ENCODE assay signal across 9 cellular contexts in the genomic region with DNA sequence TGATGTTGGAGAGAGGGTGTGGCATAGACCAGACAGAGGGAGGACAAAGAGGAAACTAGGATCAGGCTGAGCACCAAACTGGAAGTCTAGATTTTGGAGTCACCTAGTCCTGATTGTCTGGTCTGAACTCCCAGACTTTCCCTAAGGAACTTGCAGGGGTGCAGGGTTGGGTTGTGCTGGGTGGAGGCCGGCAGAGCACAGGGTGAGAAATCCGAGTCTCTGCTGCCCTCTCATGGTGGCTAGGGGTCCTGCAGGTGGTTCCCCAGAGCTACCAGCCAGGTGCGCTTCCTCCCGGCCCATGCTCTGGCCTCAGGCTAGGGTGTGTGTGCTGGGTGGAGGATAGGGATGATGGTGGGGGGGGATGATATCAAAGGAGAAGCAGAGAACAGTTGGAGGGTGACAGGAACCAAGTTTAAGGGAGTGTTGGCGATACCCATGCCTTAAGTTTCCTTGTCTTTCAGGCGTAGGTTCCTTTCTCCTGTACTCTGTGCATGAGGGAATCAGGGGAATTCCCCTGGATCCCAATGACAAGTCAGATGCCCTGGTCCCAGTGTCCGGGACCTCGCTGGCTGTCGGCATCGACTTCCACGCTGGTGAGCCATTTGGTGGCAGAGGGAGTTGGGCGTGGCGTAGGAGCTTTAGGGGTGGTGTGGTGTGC. TPM values are rescaled to one million over a fixed set of nuclear protein-coding genes. Genes with fewer than 3 reads are reported as not detected.
DNase-seq lines count a peak whose midpoint lies in the region; ATAC-seq and TF ChIP-seq lines count a peak whose summit lies in the region.
"Had no signal": no experiment of that assay in that cellular context is flagged by ENCODE, and none has a peak within 500 bp of the region (broad histone marks: within the 10 kb centered on the region; RNA-seq: fewer than 3 reads in every experiment).

No MANE protein-coding gene starts in this region.

- H3K27ac ChIP-seq in PC-3 (ENCODE audit: low read length) (no peak overlapping the region), tibial nerve (no peak overlapping the region)

- no peaks in the 10 kb centered on the region for H4K20me1 ChIP-seq in PC-3 (ENCODE audit: low read length)

- H2AFZ ChIP-seq in PC-3 (ENCODE audit: low read length) = 0 out of 2 replicates have a peak overlapping the region, but pooled peaks have one; percentile 52

- H3K36me3 ChIP-seq in PC-3 (ENCODE audit: low read depth, low read length) (peaks cover 6% of the 10 kb centered on the region; the same call in 1 of the 2 replicates), tibial nerve (peaks cover 0 to 93% (median 28%) of the 10 kb centered on the region in 3 donors)

- no peaks in the 10 kb centered on the region for H3K9me3 Mint-ChIP-seq in activated T-cell treated with anti-CD3 and anti-CD28 coated beads, Interleukin-2, amount 50 U/mL, for 4 hours
- H3K9me3 Mint-ChIP-seq: dendritic cell treated with granulocyte-macrophage colony-stimulating factor and Interleukin-4, amounts not matched to agents 40 ng/mL and 50 ng/mL, for 4 days had no signal

- no peaks in the 10 kb centered on the region for H3K36me3 Mint-ChIP-seq in activated T-cell treated with anti-CD3 and anti-CD28 coated beads, Interleukin-2, amount 50 U/mL, for 4 hours (ENCODE audit: insufficient read depth)

- peaks cover 1% of the 10 kb centered on the region for H3K27me3 Mint-ChIP-seq in activated T-cell treated with anti-CD3 and anti-CD28 coated beads, Interleukin-2, amount 50 U/mL, for 4 hours (ENCODE audit: low read depth)
- H3K27me3 Mint-ChIP-seq: dendritic cell treated with granulocyte-macrophage colony-stimulating factor and Interleukin-4, amounts not matched to agents 40 ng/mL and 50 ng/mL, for 4 days had no signal

- WGBS in tibial nerve, 2 donors = 63 to 66% methylated on average over 13 of the region's 13 CpGs

- H3K4me3 ChIP-seq in PC-3 (ENCODE audit: low read length) = no peak overlapping the region
- no peak overlapping the region for H3K4me3 ChIP-seq in fibroblast of pulmonary artery (replicated peaks; ENCODE audit: low read depth, low read length)
- H3K4me3 ChIP-seq in tibial nerve = no peak overlapping the region

- intact Hi-C loops in PC-3 (cut with micrococcal nuclease) = loop anchor here (1.0 to 5.0 kb wide), 2 partner anchors 59 to 116 kb away; no protein-coding TSS in a partner anchor

- TF ChIP-seq CTCF in PC-3 (conservative IDR thresholded peaks at IDR 0.05; ENCODE audit: low read depth, low read length) = peak; percentile 93
- peak; percentile 84 for TF ChIP-seq CTCF in fibroblast of pulmonary artery (IDR thresholded peaks at IDR 0.05; ENCODE audit: low read length, missing control alignments)
- peak; percentile 80 to 96 (median 88) for TF ChIP-seq CTCF in tibial nerve (IDR thresholded peaks at IDR 0.05)

- no peak overlapping the region for H3K9ac ChIP-seq in PC-3 (ENCODE audit: low read length)

- H3K79me2 ChIP-seq in PC-3 (ENCODE audit: low read length) = no peaks in the 10 kb centered on the region

- H3K4me1 ChIP-seq in PC-3 (ENCODE audit: insufficient read depth, low read length) (peaks cover 9% of the 10 kb centered on the region; the same call in 1 of the 2 replicates), tibial nerve (peaks cover 0 to 31% (median 0%) of the 10 kb centered on the region in 4 donors)

- H3K9me3 ChIP-seq in PC-3 (ENCODE audit: low read length) = no peaks in the 10 kb centered on the region
- H3K9me3 ChIP-seq in tibial nerve = no peaks in the 10 kb centered on the region

- no TSS peak for BruUV-seq in PC-3 (replicated peaks; lab: Mats Ljungman, UMichigan)

- ATAC-seq in GM21529 (IDR thresholded peaks at IDR 0.05; ENCODE audit: unreplicated experiment) (peak; percentile 92), PC-3 (peak; percentile 99)
- peak; percentile 96 to 97 for ATAC-seq in activated T-cell treated with anti-CD3 and anti-CD28 coated beads, Interleukin-2, amount 50 U/mL, for 4 hours

- no peaks in the 10 kb centered on the region for H3F3A ChIP-seq in PC-3 (ENCODE audit: low read length, unreplicated experiment)

- peak; percentile 97 for TF ChIP-seq RAD21 in Ishikawa (IDR thresholded peaks at IDR 0.05; ENCODE audit: low read depth)

- peak; percentile 34 for DNase-seq in DMS153 treated with DMSO at 0.1 percent for 48 hours (lab: John Stamatoyannopoulos, UW; ENCODE audit: unreplicated experiment)
- peak; percentile 92 for DNase-seq in PC-3
- DNase-seq in activated T-cell treated with anti-CD3 and anti-CD28 coated beads, Interleukin-2, amount 50 U/mL, for 4 hours = peak; percentile 82
- DNase-seq in fibroblast of pulmonary artery (ENCODE audit: low read depth) = peak; percentile 67
- DNase-seq in occipital lobe (lab: John Stamatoyannopoulos, UW) = peak; percentile 51
- DNase-seq in tibial nerve (ENCODE audit: low spot score in 2 of 2) = peak; percentile 67 to 86

- POLR2A ChIA-PET in PC-3 (lab: Charles Lee; ENCODE audit: unreplicated experiment) = no interaction called here

- H3K27me3 ChIP-seq in PC-3 (ENCODE audit: low read length) = no peaks in the 10 kb centered on the region
- H3K27me3 ChIP-seq in tibial nerve = no peaks in the 10 kb centered on the region

- no peak overlapping the region for H3K4me2 ChIP-seq in PC-3 (ENCODE audit: low read length)

- no peaks in the 10 kb centered on the region for H3K9me2 ChIP-seq in PC-3 (replicated peaks; ENCODE audit: low read length)

- no peak for TF ChIP-seq POLR2A in tibial nerve (IDR thresholded peaks at IDR 0.05)

- CTCF ChIA-PET in PC-3 (lab: Charles Lee) = interaction anchor here (0.5 to 1.8 kb wide), 10 partner anchors 55 to 449 kb away, joined by 3 to 18 read pairs (median 4); partner anchors contain the start of genes LRP1 and STAT6

- H3K4me3 Mint-ChIP-seq in activated T-cell treated with anti-CD3 and anti-CD28 coated beads, Interleukin-2, amount 50 U/mL, for 4 hours = no peak overlapping the region
- H3K4me3 Mint-ChIP-seq: dendritic cell treated with granulocyte-macrophage colony-stimulating factor and Interleukin-4, amounts not matched to agents 40 ng/mL and 50 ng/mL, for 4 days had no signal

- TF ChIP-seq EP300 in Ishikawa (IDR thresholded peaks at IDR 0.05; ENCODE audit: borderline replicate concordance) = no peak
- TF ChIP-seq EP300 in tibial nerve (IDR thresholded peaks at IDR 0.05) = peak in 1 of 2 donors; percentile 38

- no peaks in the 10 kb centered on the region for H3K4me1 Mint-ChIP-seq in activated T-cell treated with anti-CD3 and anti-CD28 coated beads, Interleukin-2, amount 50 U/mL, for 4 hours (ENCODE audit: low read depth)

TF ChIP-seq in Ishikawa, 13 proteins besides CTCF, POLR2A, EP300 and RAD21:
- TF ChIP-seq EGR1 (IDR thresholded peaks at IDR 0.05) = no peak
- TF ChIP-seq CEBPB (IDR thresholded peaks at IDR 0.05) = no peak
- no peak for TF ChIP-seq ZBTB7A (IDR thresholded peaks at IDR 0.05; ENCODE audit: low read depth)
- TF ChIP-seq CREB1 (IDR thresholded peaks at IDR 0.05; ENCODE audit: low read depth) = no peak
TF ChIP-seq in Ishikawa: peak in this region for 0.

RNA-seq across cellular contexts. Expression of gene NXPH4, which starts 33.5 kb away (rescaled TPM):
- total RNA-seq in PC-3 (2014; rRNA removed) (10.7 and 15.1 TPM in 2 replicates), occipital lobe (0.78 TPM), tibial nerve (1 to 10 TPM in 1 of 4 donors, not detected in 3; 4.2 TPM)
- under 1 TPM in 2 of 3 donors, not detected in 1; 0.20 to 0.24 TPM for total RNA-seq in activated T-cell treated with anti-CD3 and anti-CD28 coated beads, Interleukin-2, amount 50 U/mL, for 4 hours

RNA-seq across cellular contexts. Expression of gene LRP1-AS, which starts 35.6 kb away (rescaled TPM):
- total RNA-seq in PC-3 (2014; rRNA removed) = not detected in 2 replicates
- total RNA-seq in activated T-cell treated with anti-CD3 and anti-CD28 coated beads, Interleukin-2, amount 50 U/mL, for 4 hours = not detected
- not detected for total RNA-seq in occipital lobe
- total RNA-seq in tibial nerve = not detected

RNA-seq across cellular contexts. Expression of gene SHMT2, which starts 46.5 kb away (rescaled TPM):
- total RNA-seq in PC-3 (2014; rRNA removed) (210 and 263 TPM in 2 replicates), occipital lobe (36.2 TPM), tibial nerve (10 to 100 TPM; 18.4 to 77.3 (median 32.6) TPM)
- total RNA-seq in activated T-cell treated with anti-CD3 and anti-CD28 coated beads, Interleukin-2, amount 50 U/mL, for 4 hours = 100 to 1,000 TPM; 373 to 414 (median 383) TPM

RNA-seq across cellular contexts. Expression of gene LRP1, which starts 54.8 kb away (rescaled TPM):
- total RNA-seq in PC-3 (2014; rRNA removed) (14.7 and 21.8 TPM in 2 replicates), occipital lobe (65.4 TPM), tibial nerve (100 to 1,000 TPM; 410 to 653 (median 527) TPM)
- 1 to 10 TPM in 2 of 3 donors, under 1 TPM in 1; 0.98 to 1.1 (median 1.0) TPM for total RNA-seq in activated T-cell treated with anti-CD3 and anti-CD28 coated beads, Interleukin-2, amount 50 U/mL, for 4 hours

Comparison
In these comparisons a context has a peak if more than half of its experiments do, and no peak if none do; other contexts are left out.
1. DNase-seq: peak in every context shown above with its lines; median percentile 92 in PC-3; 82 in activated T-cell treated with anti-CD3 and anti-CD28 coated beads, Interleukin-2, amount 50 U/mL, for 4 hours; 76 in tibial nerve; 67 in fibroblast of pulmonary artery; 51 in occipital lobe; 34 in DMS153 treated with DMSO at 0.1 percent for 48 hours.